In genomic region chr3:135240426-135240825, GRCh38 we compare ENCODE assay signal across 14 cellular contexts.
DNase-seq lines count a peak whose midpoint lies in the region; ATAC-seq, FAIRE-seq and TF ChIP-seq lines count a peak whose summit lies in the region.
"Had no signal": no experiment of that assay in that cellular context is flagged by ENCODE, and none has a peak within 500 bp of the region (broad histone marks: within the 10 kb centered on the region; RNA-seq: fewer than 3 reads in every experiment).

No MANE protein-coding gene starts in this region.

- no peak overlapping the region for H3K27ac Mint-ChIP-seq in activated CD8-positive, alpha-beta memory T cell treated with anti-CD3 and anti-CD28 coated beads, Interleukin-2, amount 10 ng/mL, durations not matched to agents 7 days and 5 days

- CTCF ChIA-PET in activated CD8-positive, alpha-beta memory T cell treated with anti-CD3 and anti-CD28 coated beads, Interleukin-2, amount 10 ng/mL, durations not matched to agents 7 days and 5 days (lab: Charles Lee), result interaction anchor here (2.2 kb wide), 1 partner anchor 445 kb away, joined by 13 read pairs; the partner anchor contains the start of gene EPHB1
- CTCF ChIA-PET in K562 (lab: Yijun Ruan, JAX; ENCODE audit: low intra/inter-chr PET ratio), result no interaction called here

- no peak for DNase-seq in activated CD8-positive, alpha-beta memory T cell treated with anti-CD3 and anti-CD28 coated beads, Interleukin-2, amount 10 ng/mL, durations not matched to agents 7 days and 5 days
- no peak for DNase-seq in activated CD8-positive, alpha-beta memory T cell treated with anti-CD3 and anti-CD28 coated beads, Interleukin-2, amount 50 U/mL, for 4 hours
- DNase-seq in K562 (ENCODE audit: extremely low read depth in 1 of 4, low spot score in 3 of 4) (peak in 3 of 4 experiments; percentile 9 to 11 (median 10)), superior temporal gyrus (ENCODE audit: extremely low spot score) (peak; percentile 44)
- no peak for DNase-seq in stimulated activated CD4-positive, alpha-beta T cell treated with anti-CD3 and anti-CD28 coated beads, Interleukin-12 subunit alpha, Interleukin-12 subunit beta, amount 100 ng/mL, for 4 hours
- no peak for DNase-seq in stimulated activated CD4-positive, alpha-beta T cell treated with anti-CD3 and anti-CD28 coated beads, Interleukin-2, amount 100 ng/mL, for 48 hours
- DNase-seq: activated T-cell treated with anti-CD3 and anti-CD28 coated beads, Interleukin-2, amount 50 U/mL, for 4 hours; effector memory CD4-positive, alpha-beta T cell; heart left ventricle; IMR-90; NCI-H2227 treated with DMSO at 0.1 percent for 48 hours had no signal

- no peak overlapping the region for H3K4me2 ChIP-seq in K562 (ENCODE audit: insufficient read depth, low read length)

- no peak for TF ChIP-seq POLR2A in K562 (conservative IDR thresholded peaks at IDR 0.05)

- in situ Hi-C loops in K562 (cut with MboI), result no loop called here

- H3K4me1 ChIP-seq in K562 (replicated peaks in 1 of 2; ENCODE audit: control insufficient read depth in 2 of 2, insufficient read depth in 2 of 2, low read length in 2 of 2), result no peaks in the 10 kb centered on the region
- H3K4me1 ChIP-seq: heart left ventricle had no signal

- peak; percentile 7 to 32 (median 31); a peak in 3 of 6 replicates for TF ChIP-seq CTCF in K562 (IDR thresholded peaks at IDR 0.05 in 2 of 3, conservative IDR thresholded peaks at IDR 0.05 in 1 of 3; ENCODE audit: insufficient read depth in 2 of 3, low read depth in 1 of 3, low read length in 3 of 3)

- no peaks in the 10 kb centered on the region for H3K79me2 ChIP-seq in K562 (ENCODE audit: control insufficient read depth, insufficient read depth, low read length)

- no peaks in the 10 kb centered on the region for H3K4me1 Mint-ChIP-seq in activated CD8-positive, alpha-beta memory T cell treated with anti-CD3 and anti-CD28 coated beads, Interleukin-2, amount 10 ng/mL, durations not matched to agents 7 days and 5 days

- H3K9me1 ChIP-seq in K562 (ENCODE audit: control insufficient read depth, insufficient read depth, low read length), result no peaks in the 10 kb centered on the region

- intact Hi-C loops in K562 (cut with micrococcal nuclease), result loop anchor here (10.0 kb wide), 1 partner anchor 446 kb away; the partner anchor contains the start of gene EPHB1

- POLR2A ChIA-PET in K562 (lab: Yijun Ruan, JAX), result interaction anchor here (0.7 kb wide), 1 partner anchor 212 kb away, joined by 3 read pairs; no protein-coding TSS in a partner anchor

- no peaks in the 10 kb centered on the region for H3K9me3 Mint-ChIP-seq in activated CD8-positive, alpha-beta memory T cell treated with anti-CD3 and anti-CD28 coated beads, Interleukin-2, amount 10 ng/mL, durations not matched to agents 7 days and 5 days (ENCODE audit: low read depth)
- H3K9me3 Mint-ChIP-seq: activated T-cell treated with anti-CD3 and anti-CD28 coated beads, Interleukin-2, amount 50 U/mL, for 4 hours had no signal

- H3K36me3 ChIP-seq in K562 (ENCODE audit: control insufficient read depth, insufficient read depth, low read length), result no peaks in the 10 kb centered on the region
- H3K36me3 ChIP-seq: heart left ventricle had no signal

- H3K27me3 ChIP-seq in K562 (ENCODE audit: control insufficient read depth in 2 of 2, insufficient read depth in 2 of 2, low read length in 2 of 2), result no peaks in the 10 kb centered on the region

- no peak for TF ChIP-seq EP300 in K562 (IDR thresholded peaks at IDR 0.05; ENCODE audit: low read length)

- H2AFZ ChIP-seq in K562 (ENCODE audit: low read depth, low read length), result no peak overlapping the region

- no peak overlapping the region for H3K4me3 Mint-ChIP-seq in activated CD8-positive, alpha-beta memory T cell treated with anti-CD3 and anti-CD28 coated beads, Interleukin-2, amount 10 ng/mL, durations not matched to agents 7 days and 5 days
- H3K4me3 Mint-ChIP-seq: activated T-cell treated with anti-CD3 and anti-CD28 coated beads, Interleukin-2, amount 50 U/mL, for 4 hours had no signal

- no peak overlapping the region for H3K4me3 ChIP-seq in K562
- H3K4me3 ChIP-seq: heart left ventricle had no signal

- no peak overlapping the region for H3K27ac ChIP-seq in K562 (ENCODE audit: extremely low read depth, low read depth, low read length)
- H3K27ac ChIP-seq: heart left ventricle had no signal

- H3K9me3 ChIP-seq in K562 (replicated peaks; ENCODE audit: control insufficient read depth, insufficient read depth, low read depth, low read length), result no peaks in the 10 kb centered on the region
- H3K9me3 ChIP-seq: heart left ventricle had no signal

- TF ChIP-seq RAD21 in K562 (CRISPR knock-in tag; conservative IDR thresholded peaks at IDR 0.05 in 1 of 2, IDR thresholded peaks at IDR 0.05 in 1 of 2), result 0 out of 4 replicates have a peak, but pooled peaks of 1 of the 2 experiments have one; percentile 18

- no peaks in the 10 kb centered on the region for H3K27me3 Mint-ChIP-seq in activated CD8-positive, alpha-beta memory T cell treated with anti-CD3 and anti-CD28 coated beads, Interleukin-2, amount 10 ng/mL, durations not matched to agents 7 days and 5 days

- no peaks in the 10 kb centered on the region for H3K36me3 Mint-ChIP-seq in activated CD8-positive, alpha-beta memory T cell treated with anti-CD3 and anti-CD28 coated beads, Interleukin-2, amount 10 ng/mL, durations not matched to agents 7 days and 5 days

- no peak for FAIRE-seq in K562 (lab: Jason Lieb, UNC)

- no TSS peak for BruUV-seq in K562 (replicated peaks; lab: Mats Ljungman, UMichigan)

- H3K9ac ChIP-seq in K562 (ENCODE audit: insufficient read depth in 1 of 2, low read depth in 2 of 2, low read length in 2 of 2), result no peak overlapping the region

- H4K20me1 ChIP-seq in K562 (replicated peaks; ENCODE audit: control insufficient read depth, insufficient read depth, low read length), result no peaks in the 10 kb centered on the region

- peak; percentile 30 for ATAC-seq in activated CD8-positive, alpha-beta memory T cell treated with anti-CD3 and anti-CD28 coated beads, Interleukin-2, amount 10 ng/mL, durations not matched to agents 7 days and 5 days
- ATAC-seq in HG03460 (IDR thresholded peaks at IDR 0.05; ENCODE audit: unreplicated experiment) (peak; percentile 77), K562 (0 out of 3 replicates have a peak, but pooled peaks have one; percentile 33), GM18502 (IDR thresholded peaks at IDR 0.05; ENCODE audit: poor library complexity, unreplicated experiment) (no peak)
- ATAC-seq: activated T-cell treated with anti-CD3 and anti-CD28 coated beads, Interleukin-2, amount 50 U/mL, for 4 hours; heart left ventricle; Right ventricle myocardium inferior had no signal

TF ChIP-seq in K562, 482 proteins besides CTCF, POLR2A, EP300 and RAD21:
- TF ChIP-seq PHB (CRISPR knock-in tag; IDR thresholded peaks at IDR 0.05), result no peak
- TF ChIP-seq ZNF239 (CRISPR knock-in tag; IDR thresholded peaks at IDR 0.05), result no peak
- no peak for TF ChIP-seq E2F4 (CRISPR knock-in tag; IDR thresholded peaks at IDR 0.05; ENCODE audit: low read depth)

Comparison
In these comparisons a context has a peak if more than half of its experiments do, and no peak if none do; other contexts are left out.
1. DNase-seq: peak in K562 (3 of 4) and superior temporal gyrus (single experiment); none in activated CD8-positive, alpha-beta memory T cell treated with anti-CD3 and anti-CD28 coated beads, Interleukin-2, amount 10 ng/mL, durations not matched to agents 7 days and 5 days (single experiment), activated CD8-positive, alpha-beta memory T cell treated with anti-CD3 and anti-CD28 coated beads, Interleukin-2, amount 50 U/mL, for 4 hours (single experiment), stimulated activated CD4-positive, alpha-beta T cell treated with anti-CD3 and anti-CD28 coated beads, Interleukin-12 subunit alpha, Interleukin-12 subunit beta, amount 100 ng/mL, for 4 hours (single experiment) and stimulated activated CD4-positive, alpha-beta T cell treated with anti-CD3 and anti-CD28 coated beads, Interleukin-2, amount 100 ng/mL, for 48 hours (0 of 2).